Comparison of ENCODE assay signal across 8 cellular contexts in the genomic region with DNA sequence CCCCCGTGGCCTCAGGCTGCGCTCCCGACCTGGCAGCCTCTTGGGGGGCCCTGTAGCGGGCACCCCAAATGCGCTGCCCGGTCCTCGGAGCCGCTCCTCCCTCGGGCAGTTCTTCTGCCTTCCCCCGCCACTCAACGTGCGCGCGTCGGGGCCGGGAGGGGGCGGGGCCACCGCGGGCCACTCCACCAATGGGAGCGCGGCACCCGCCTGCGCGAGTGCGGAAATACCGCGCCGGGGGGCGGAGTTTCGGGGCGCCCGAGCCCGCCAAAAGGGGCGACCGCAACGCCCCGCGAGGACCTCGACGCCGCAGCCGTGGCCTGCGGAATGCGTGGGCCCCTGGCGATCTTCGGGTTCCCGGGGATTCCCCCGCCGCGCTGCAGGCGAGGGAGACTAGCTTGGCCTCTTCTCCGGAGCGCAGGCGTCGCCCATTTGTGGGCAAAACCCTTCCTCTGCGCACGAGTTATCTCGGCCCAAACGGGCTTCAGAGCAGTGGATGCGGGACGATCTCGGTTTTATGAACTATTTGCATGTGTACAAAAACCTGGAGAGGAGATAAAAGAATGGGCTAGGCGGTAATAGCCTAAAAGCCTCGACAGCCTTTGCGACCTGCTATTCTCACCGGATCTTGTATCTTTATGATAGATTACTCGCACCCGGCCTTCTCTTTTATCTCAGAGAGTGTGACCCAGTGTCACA. TPM values are rescaled to one million over a fixed set of nuclear protein-coding genes. Genes with fewer than 3 reads are reported as not detected.
DNase-seq lines count a peak whose midpoint lies in the region; ATAC-seq and TF ChIP-seq lines count a peak whose summit lies in the region.

A gene with protein sequence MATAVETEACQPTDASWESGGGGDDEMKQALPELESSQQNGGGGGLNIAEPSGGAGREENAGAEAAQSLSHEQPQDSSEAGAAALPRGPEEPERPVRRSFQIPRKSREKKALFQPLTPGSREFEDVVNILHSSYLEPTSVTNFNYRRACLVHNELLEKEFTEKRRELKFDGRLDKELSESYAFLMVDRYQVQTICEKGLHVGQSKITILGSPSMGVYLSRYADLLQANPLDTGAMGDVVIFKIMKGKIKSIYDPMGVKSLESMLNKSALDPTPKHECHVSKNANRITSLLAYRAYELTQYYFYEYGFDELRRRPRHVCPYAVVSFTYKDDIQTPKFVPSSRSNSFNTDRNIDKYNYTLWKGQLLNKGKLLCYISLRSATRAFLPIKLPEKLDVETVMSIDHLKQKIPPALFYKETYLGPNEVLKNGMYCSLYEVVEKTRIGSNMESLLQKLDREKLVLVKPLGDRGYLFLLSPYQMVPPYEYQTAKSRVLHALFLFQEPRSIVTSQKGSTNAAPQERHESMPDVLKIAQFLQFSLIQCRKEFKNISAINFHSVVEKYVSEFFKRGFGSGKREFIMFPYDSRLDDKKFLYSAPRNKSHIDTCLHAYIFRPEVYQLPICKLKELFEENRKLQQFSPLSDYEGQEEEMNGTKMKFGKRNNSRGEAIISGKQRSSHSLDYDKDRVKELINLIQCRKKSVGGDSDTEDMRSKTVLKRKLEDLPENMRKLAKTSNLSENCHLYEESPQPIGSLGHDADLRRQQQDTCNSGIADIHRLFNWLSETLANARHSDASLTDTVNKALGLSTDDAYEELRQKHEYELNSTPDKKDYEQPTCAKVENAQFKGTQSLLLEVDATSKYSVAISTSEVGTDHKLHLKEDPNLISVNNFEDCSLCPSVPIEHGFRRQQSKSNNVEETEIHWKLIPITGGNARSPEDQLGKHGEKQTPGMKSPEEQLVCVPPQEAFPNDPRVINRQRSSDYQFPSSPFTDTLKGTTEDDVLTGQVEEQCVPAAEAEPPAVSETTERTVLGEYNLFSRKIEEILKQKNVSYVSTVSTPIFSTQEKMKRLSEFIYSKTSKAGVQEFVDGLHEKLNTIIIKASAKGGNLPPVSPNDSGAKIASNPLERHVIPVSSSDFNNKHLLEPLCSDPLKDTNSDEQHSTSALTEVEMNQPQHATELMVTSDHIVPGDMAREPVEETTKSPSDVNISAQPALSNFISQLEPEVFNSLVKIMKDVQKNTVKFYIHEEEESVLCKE (N-terminal part only) (minus strand): TSS at position 144 of the 696 bp plus-strand sequence. CDS start 259 bp downstream, outside the sequence.

- H3K27ac Mint-ChIP-seq in CD4-positive, alpha-beta memory T cell, result peak within 1 kb of the TSS; percentile 93 to 98 (median 96)

- peak within 1 kb of the TSS; percentile 92 to 94 for H3K9ac ChIP-seq in mucosa of rectum (ENCODE audit: low read depth in 1 of 2, low read length in 2 of 2)

- intact Hi-C loops in CD4-positive, alpha-beta memory T cell (cut with micrococcal nuclease), result loop anchor here (1.0 to 10.0 kb wide), 6 partner anchors 14 to 1624 kb away; a partner anchor contains a TSS
- intact Hi-C loops in OCI-LY7 (cut with micrococcal nuclease; ENCODE audit: unreplicated experiment), result loop anchor here (2.0 to 10.0 kb wide), 3 partner anchors 236 to 1012 kb away; a partner anchor contains a TSS

- POLR2A ChIA-PET in CD4-positive, alpha-beta memory T cell (lab: Charles Lee; ENCODE audit: partially characterized antibody), result interaction anchor here (0.6 to 4.3 kb wide), 36 partner anchors 9 to 1010 kb away, joined by 3 to 113 read pairs (median 5); a partner anchor contains a TSS
- POLR2A ChIA-PET in OCI-LY7 (lab: Charles Lee), result interaction anchor here (0.6 to 2.1 kb wide), 7 partner anchors 10 to 834 kb away, joined by 3 to 14 read pairs (median 4); no protein-coding TSS in a partner anchor

- peak; percentile 86 to 88 (median 88) for DNase-seq in CD4-positive, alpha-beta memory T cell
- DNase-seq in OCI-LY7 (ENCODE audit: low spot score) (peak; percentile 93), epithelial cell of proximal tubule (ENCODE audit: low read depth) (no peak)
- DNase-seq in activated T-cell treated with anti-CD3 and anti-CD28 coated beads, Interleukin-2, amount 50 U/mL, for 1 hour, result peak; percentile 90
- peak; percentile 63 to 75 for DNase-seq in stimulated activated CD8-positive, alpha-beta memory T cell treated with anti-CD3 and anti-CD28 coated beads, Interleukin-4, amount 100 ng/mL, for 4 hours (ENCODE audit: low read depth in 2 of 2, low spot score in 1 of 2)

- TF ChIP-seq CTCF in OCI-LY7 (conservative IDR thresholded peaks at IDR 0.05; ENCODE audit: low read length) (no peak), epithelial cell of proximal tubule (conservative IDR thresholded peaks at IDR 0.05; ENCODE audit: low read depth, low read length) (no peak)

- H3K4me3 ChIP-seq in CD4-positive, alpha-beta memory T cell (ENCODE audit: low read length in 2 of 2), result peak within 1 kb of the TSS; percentile 76 to 90
- H3K4me3 ChIP-seq in OCI-LY7 (ENCODE audit: low read depth, low read length, poor library complexity, severe bottlenecking) (peak within 1 kb of the TSS; percentile 95), epithelial cell of proximal tubule (ENCODE audit: low read depth, low read length) (peak within 1 kb of the TSS; percentile 79), mucosa of rectum (ENCODE audit: low read length in 2 of 2) (peak within 1 kb of the TSS; percentile 76 to 90)

- H3K27ac ChIP-seq in CD4-positive, alpha-beta memory T cell (ENCODE audit: low read depth, low read length), result peak within 1 kb of the TSS; percentile 96
- H3K27ac ChIP-seq in OCI-LY7 (ENCODE audit: low read depth, low read length, poor library complexity, severe bottlenecking), result peak within 1 kb of the TSS; percentile 91
- H3K27ac ChIP-seq in mucosa of rectum (ENCODE audit: low read depth in 2 of 2, low read length in 2 of 2), result peak within 1 kb of the TSS; percentile 99 to 100

- peaks cover 25 to 54% (median 38%) of the 10 kb centered on the region in 4 donors for H3K4me1 Mint-ChIP-seq in CD4-positive, alpha-beta memory T cell

- peaks cover 48% of the 10 kb centered on the region for H3K4me1 ChIP-seq in CD4-positive, alpha-beta memory T cell (ENCODE audit: insufficient read depth, low read length)
- H3K4me1 ChIP-seq in OCI-LY7 (ENCODE audit: insufficient read depth, low read length, poor library complexity, severe bottlenecking) (peaks cover 35% of the 10 kb centered on the region), mucosa of rectum (ENCODE audit: control insufficient read depth in 2 of 2, insufficient read depth in 2 of 2, low read length in 2 of 2) (peaks cover 6 to 9% of the 10 kb centered on the region in 2 donors)

- H3K4me3 Mint-ChIP-seq in CD4-positive, alpha-beta memory T cell, result peak within 1 kb of the TSS; percentile 91 to 98 (median 94)

- CTCF ChIA-PET in CD4-positive, alpha-beta memory T cell (lab: Charles Lee; ENCODE audit: partially characterized antibody), result interaction anchor here (0.7 to 1.6 kb wide), 8 partner anchors 9 to 313 kb away, joined by 3 to 11 read pairs (median 5); a partner anchor contains a TSS
- CTCF ChIA-PET in OCI-LY7 (lab: Charles Lee; ENCODE audit: unreplicated experiment), result no interaction called here

- peaks cover 13 to 17% of the 10 kb centered on the region in 2 donors for H3K36me3 Mint-ChIP-seq in CD4-positive, alpha-beta memory T cell

- peak within 1 kb of the TSS; percentile 82 for H2AFZ ChIP-seq in OCI-LY7 (ENCODE audit: low read length)

- no TSS peak for BruUV-seq in OCI-LY7 (replicated peaks; lab: Mats Ljungman, UMichigan)

- no peaks in the 10 kb centered on the region for H3K9me2 ChIP-seq in OCI-LY7 (ENCODE audit: insufficient read depth, low read length)

- peak within 1 kb of the TSS; percentile 94 for H3K4me2 ChIP-seq in OCI-LY7 (ENCODE audit: low read length)

- no peaks in the 10 kb centered on the region for H3K27me3 ChIP-seq in CD4-positive, alpha-beta memory T cell (ENCODE audit: insufficient read depth, low read length)
- no peaks in the 10 kb centered on the region for H3K27me3 ChIP-seq in mucosa of rectum (ENCODE audit: control insufficient read depth in 2 of 2, insufficient read depth in 2 of 2, low read length in 2 of 2)

- H3K9me3 ChIP-seq in CD4-positive, alpha-beta memory T cell (ENCODE audit: control insufficient read depth in 1 of 2, low read length in 2 of 2), result no peaks in the 10 kb centered on the region
- H3K9me3 ChIP-seq in OCI-LY7 (ENCODE audit: low read length) (peaks cover 5% of the 10 kb centered on the region; the same call in 1 of the 2 replicates), mucosa of rectum (ENCODE audit: control insufficient read depth in 2 of 2, low read length in 2 of 2) (no peaks in the 10 kb centered on the region)

- H3K36me3 ChIP-seq in CD4-positive, alpha-beta memory T cell (ENCODE audit: insufficient read depth, low read length), result no peaks in the 10 kb centered on the region
- H3K36me3 ChIP-seq in OCI-LY7 (ENCODE audit: insufficient read depth, low read length), result peaks cover 44% of the 10 kb centered on the region
- H3K36me3 ChIP-seq in mucosa of rectum (ENCODE audit: control insufficient read depth in 2 of 2, insufficient read depth in 2 of 2, low read length in 2 of 2), result no peaks in the 10 kb centered on the region

- H3K79me2 ChIP-seq in OCI-LY7 (ENCODE audit: insufficient read depth, low read depth, low read length), result peaks cover 45% of the 10 kb centered on the region

- H4K20me1 ChIP-seq in OCI-LY7 (ENCODE audit: insufficient read depth, low read length), result peaks cover 28% of the 10 kb centered on the region; the same call in 1 of the 2 replicates

- no peaks in the 10 kb centered on the region for H3K27me3 Mint-ChIP-seq in CD4-positive, alpha-beta memory T cell

- H3K9me3 Mint-ChIP-seq in CD4-positive, alpha-beta memory T cell, result no peaks in the 10 kb centered on the region

- ATAC-seq in GM19324 (IDR thresholded peaks at IDR 0.05; ENCODE audit: low FRiP score, unreplicated experiment) (peak; percentile 75), HG03520 (IDR thresholded peaks at IDR 0.05; ENCODE audit: unreplicated experiment) (peak; percentile 63)

RNA-seq across cellular contexts. Expression of the gene that starts here (rescaled TPM):
- 100 to 1,000 TPM; 109 to 112 TPM for total RNA-seq in CD4-positive, alpha-beta memory T cell
- polyA plus RNA-seq in CD4-positive, alpha-beta memory T cell, result 10 to 100 TPM; 22.7 to 42.2 TPM
- total RNA-seq in OCI-LY7 (2014; rRNA removed; shearing (Covaris generic)), result 94.7 and 96.5 TPM in 2 replicates
- total RNA-seq in OCI-LY7 (2022), result 121 and 144 TPM in 2 replicates
- 26.1 and 40.5 TPM in 2 replicates for total RNA-seq in epithelial cell of proximal tubule
